Comparison of ENCODE assay signal across 18 cellular contexts in genomic region chr9:5113994-5114748, GRCh38.
"Had no signal": no experiment of that assay in that cellular context is flagged by ENCODE, and none has a peak within 500 bp of the region (broad histone marks: within the 10 kb centered on the region; RNA-seq: fewer than 3 reads in every experiment).

No MANE protein-coding gene starts in this region.

- H3K27ac ChIP-seq: ascending aorta, brain microvascular endothelial cell, colonic mucosa, epithelial cell of prostate, heart left ventricle, parathyroid adenoma, right lobe of liver, skin epidermis, transverse colon had no signal

- H3K4me1 Mint-ChIP-seq: central memory CD8-positive, alpha-beta T cell; stimulated activated naive B cell treated with anti-CD40 and anti-IgM and Interleukin-4, amounts not matched to agents 10 μg/mL and 1 μg/mL and 100 μg/mL, for 72 hours; WTC11 had no signal

- H3K4me1 ChIP-seq: ascending aorta, colonic mucosa, heart left ventricle, parathyroid adenoma, right lobe of liver, transverse colon had no signal

- H3K36me3 ChIP-seq: colonic mucosa, right lobe of liver had no signal

- H3K27ac Mint-ChIP-seq: activated T-helper 1 cell treated with anti-CD3 and anti-CD28 coated beads, Interleukin-12 subunit alpha, Interleukin-12 subunit beta, Interleukin-2, Interleukin-4 antibody, amounts not matched to agents 30 ng/mL and 10 ng/mL and 1 ng/mL, durations not matched to agents 14 hours and 24 hours and 36 hours; stimulated activated naive B cell treated with anti-CD40 and anti-IgM and Interleukin-4, amounts not matched to agents 10 μg/mL and 1 μg/mL and 100 μg/mL, for 72 hours; WTC11 had no signal

- FAIRE-seq: islet of Langerhans had no signal

- DNase-seq: brain microvascular endothelial cell; colonic mucosa; naive thymus-derived CD8-positive, alpha-beta T cell; stimulated activated CD4-positive, alpha-beta T cell treated with anti-CD3 and anti-CD28 coated beads, Interleukin-2, amount 100 ng/mL, for 24 hours; stimulated activated naive B cell treated with anti-CD40 and anti-IgM and Interleukin-4, amounts not matched to agents 10 μg/mL and 1 μg/mL and 100 μg/mL, for 72 hours; T1000; transverse colon had no signal

- ATAC-seq: left lobe of liver; naive thymus-derived CD8-positive, alpha-beta T cell; stimulated activated naive B cell treated with anti-CD40 and anti-IgM and Interleukin-4, amounts not matched to agents 10 μg/mL and 1 μg/mL and 100 μg/mL, for 72 hours; WTC11 had no signal

- H3K9ac ChIP-seq: parathyroid adenoma had no signal

- H3K27me3 ChIP-seq: ascending aorta, brain microvascular endothelial cell, colonic mucosa, heart left ventricle, right lobe of liver, transverse colon had no signal

- H3K27me3 Mint-ChIP-seq: central memory CD8-positive, alpha-beta T cell; naive thymus-derived CD8-positive, alpha-beta T cell; stimulated activated naive B cell treated with anti-CD40 and anti-IgM and Interleukin-4, amounts not matched to agents 10 μg/mL and 1 μg/mL and 100 μg/mL, for 72 hours had no signal

- H3K9me3 ChIP-seq: ascending aorta, colonic mucosa, right lobe of liver, transverse colon had no signal

- H3K4me3 Mint-ChIP-seq: activated T-helper 1 cell treated with anti-CD3 and anti-CD28 coated beads, Interleukin-12 subunit alpha, Interleukin-12 subunit beta, Interleukin-2, Interleukin-4 antibody, amounts not matched to agents 30 ng/mL and 10 ng/mL and 1 ng/mL, durations not matched to agents 14 hours and 24 hours and 36 hours; central memory CD8-positive, alpha-beta T cell; naive thymus-derived CD8-positive, alpha-beta T cell; stimulated activated naive B cell treated with anti-CD40 and anti-IgM and Interleukin-4, amounts not matched to agents 10 μg/mL and 1 μg/mL and 100 μg/mL, for 72 hours; WTC11 had no signal

- H3K9me3 Mint-ChIP-seq: central memory CD8-positive, alpha-beta T cell had no signal

- H3K4me3 ChIP-seq: ascending aorta, colonic mucosa, heart left ventricle, right lobe of liver, skin epidermis, transverse colon had no signal
